ENCODE assay signal across 8 cellular contexts in genomic region chr14:35416108-35416750, GRCh38. TPM values are rescaled to one million over a fixed set of nuclear protein-coding genes. Genes with fewer than 3 reads are reported as not detected.
A peak's percentile ranks its signal among the peaks of the same experiment; 100 is the strongest.
DNase-seq lines count a peak whose midpoint lies in the region; ATAC-seq and TF ChIP-seq lines count a peak whose summit lies in the region.

No MANE protein-coding gene starts in this region.

- no peak for TF ChIP-seq POLR2A in thyroid gland (IDR thresholded peaks at IDR 0.05)

- no peaks in the 10 kb centered on the region for H3K36me3 ChIP-seq in thyroid gland

- no peak overlapping the region for H3K27ac ChIP-seq in thyroid gland

- CTCF ChIA-PET in GM10248 (lab: Yijun Ruan, JAX): interaction anchor here (0.6 to 18.5 kb wide), 18 partner anchors 8 to 1084 kb away, joined by 3 to 356 read pairs (median 3); partner anchors contain the start of gene NFKBIA

- no peaks in the 10 kb centered on the region for H3K9me3 ChIP-seq in thyroid gland

- TF ChIP-seq CTCF in thyroid gland (IDR thresholded peaks at IDR 0.05) (no peak), GM10248 (IDR thresholded peaks at IDR 0.05; ENCODE audit: control extremely low read depth, extremely low read depth, low read depth, missing control alignments) (no peak)

- no peak overlapping the region for H3K4me3 ChIP-seq in thyroid gland (replicated peaks in 1 of 3)

- WGBS in thyroid gland, 2 donors: 45 to 64% methylated on average over 5 of the region's 5 CpGs

- ATAC-seq in GM19035 (IDR thresholded peaks at IDR 0.05; ENCODE audit: unreplicated experiment) (peak; percentile 53), HG03066 (IDR thresholded peaks at IDR 0.05; ENCODE audit: low read depth, unreplicated experiment) (peak; percentile 42)

- intact Hi-C loops in thyroid gland (cut with DNase I): loop anchor here (10.0 kb wide), 1 partner anchor 541 kb away; the partner anchor contains the start of gene BAZ1A

- POLR2A ChIA-PET in GM10248 (lab: Yijun Ruan, JAX): interaction anchor here (0.6 to 3.6 kb wide), 3 partner anchors 12 to 409 kb away, joined by 3 to 52 read pairs (median 4); partner anchors contain the start of gene NFKBIA

- peak; percentile 79 for DNase-seq in activated CD8-positive, alpha-beta memory T cell treated with anti-CD3 and anti-CD28 coated beads, Interleukin-2, amount 50 U/mL, for 48 hours
- DNase-seq in stimulated activated CD4-positive, alpha-beta T cell treated with anti-CD3 and anti-CD28 coated beads, Interleukin-15, amount 100 ng/mL, for 1 hour (ENCODE audit: low read depth in 1 of 2, low spot score in 1 of 2): peak; percentile 35 to 49
- DNase-seq in thyroid gland (no peak), hippocampal formation (lab: John Stamatoyannopoulos, UW) (no peak), NCI-H2196 (lab: John Stamatoyannopoulos, UW; ENCODE audit: unreplicated experiment) (no peak), GM10248 (ENCODE audit: extremely low spot score) (no peak)

- H3K27me3 ChIP-seq in thyroid gland: no peaks in the 10 kb centered on the region

- H3K4me1 ChIP-seq in thyroid gland: no peaks in the 10 kb centered on the region

RNA-seq across cellular contexts. Expression of gene NFKBIA, which starts 11.7 kb away (rescaled TPM):
- 100 to 1,000 TPM; 200 to 434 (median 356) TPM for total RNA-seq in thyroid gland

Comparison
In these comparisons a context has a peak if more than half of its experiments do, and no peak if none do; other contexts are left out.
1. DNase-seq: peak in activated CD8-positive, alpha-beta memory T cell treated with anti-CD3 and anti-CD28 coated beads, Interleukin-2, amount 50 U/mL, for 48 hours (single experiment) and stimulated activated CD4-positive, alpha-beta T cell treated with anti-CD3 and anti-CD28 coated beads, Interleukin-15, amount 100 ng/mL, for 1 hour (2 of 2); none in thyroid gland (0 of 2), hippocampal formation (0 of 2), NCI-H2196 (single experiment) and GM10248 (single experiment).